In genomic region chr14:73753887-73754880, GRCh38 we compare ENCODE assay signal across 8 cellular contexts. TPM values are rescaled to one million over a fixed set of nuclear protein-coding genes. Genes with fewer than 3 reads are reported as not detected.
A peak's percentile ranks its signal among the peaks of the same experiment; 100 is the strongest.
DNase-seq lines count a peak whose midpoint lies in the region; ATAC-seq and TF ChIP-seq lines count a peak whose summit lies in the region.

No MANE protein-coding gene starts in this region.

- peak overlapping the region; percentile 49 for H3K9ac ChIP-seq in SK-N-MC (ENCODE audit: insufficient read length)
- peak overlapping the region; percentile 78 for H3K9ac ChIP-seq in muscle layer of colon (ENCODE audit: low read length)

- WGBS in aorta, 2 donors = 16 to 20% methylated on average over 15 of the region's 15 CpGs

- peaks cover 93% of the 10 kb centered on the region for H3K4me1 ChIP-seq in muscle layer of colon (ENCODE audit: insufficient read depth, low read length)
- H3K4me1 ChIP-seq in aorta (ENCODE audit: control insufficient read depth in 1 of 2, insufficient read depth in 2 of 2, low read length in 2 of 2) = peaks cover 0 to 15% of the 10 kb centered on the region in 2 donors

- TF ChIP-seq CTCF in dorsolateral prefrontal cortex (IDR thresholded peaks at IDR 0.05 in 54 of 56, conservative IDR thresholded peaks at IDR 0.05 in 2 of 56; ENCODE audit: low read depth in 1 of 56, partially characterized antibody in 56 of 56) = peak in 2 of 56 donors; percentile 18 to 25

- H3K4me3 ChIP-seq in SK-N-MC (peak overlapping the region; percentile 56; the same call in 1 of the 2 replicates), dorsolateral prefrontal cortex (peak overlapping the region in 54 of 59 donors; percentile 1 to 53 (median 30)), muscle layer of colon (ENCODE audit: low read depth in 1 of 2, low read length in 2 of 2) (peak overlapping the region; percentile 15 to 67), aorta (ENCODE audit: low read length in 2 of 2) (no peak overlapping the region)

- H3K9me3 ChIP-seq in SK-N-MC (ENCODE audit: low read depth, low read length) (no peaks in the 10 kb centered on the region), muscle layer of colon (ENCODE audit: low read length) (no peaks in the 10 kb centered on the region), aorta (ENCODE audit: control insufficient read depth, low read length) (no peaks in the 10 kb centered on the region)

- intact Hi-C loops in dorsolateral prefrontal cortex (cut with DNase I) = loop anchor here (2.0 to 5.0 kb wide), 3 partner anchors 25 to 73 kb away; no protein-coding TSS in a partner anchor
- intact Hi-C loops in aorta (cut with DNase I) = loop anchor here (5.0 kb wide), 2 partner anchors 33 to 38 kb away; no protein-coding TSS in a partner anchor

- no peaks in the 10 kb centered on the region for H3K36me3 ChIP-seq in SK-N-MC (ENCODE audit: insufficient read depth, low read length)
- no peaks in the 10 kb centered on the region for H3K36me3 ChIP-seq in muscle layer of colon (ENCODE audit: insufficient read depth, low read length)
- no peaks in the 10 kb centered on the region for H3K36me3 ChIP-seq in aorta (ENCODE audit: control insufficient read depth in 1 of 2, insufficient read depth in 2 of 2, low read length in 1 of 2)

- DNase-seq in activated effector memory CD4-positive, alpha-beta T cell treated with anti-CD3 and anti-CD28 coated beads, Interleukin-2, amount 50 U/mL, for 16 hours = peak; percentile 80
- no peak for DNase-seq in activated effector memory CD4-positive, alpha-beta T cell treated with Interleukin-2 at 50 U/mL for 16 hours
- no peak for DNase-seq in SK-N-MC (ENCODE audit: low read depth, low spot score)
- peak in 7 of 10 donors; percentile 48 to 75 (median 66) for DNase-seq in dorsolateral prefrontal cortex
- DNase-seq in aorta = peak in 1 of 2 donors; percentile 79

- peak; percentile 41 for ATAC-seq in HG02943 (IDR thresholded peaks at IDR 0.05; ENCODE audit: low read depth, unreplicated experiment)
- no peak for ATAC-seq in aorta (ENCODE audit: low FRiP score)
- no peak for ATAC-seq in SK-N-SH treated with all-trans-retinoic acid at 6 μM for 48 hours

- H3K27me3 ChIP-seq in dorsolateral prefrontal cortex (no peaks in the 10 kb centered on the region), muscle layer of colon (ENCODE audit: control insufficient read depth in 1 of 2, insufficient read depth in 2 of 2, low read length in 2 of 2) (no peaks in the 10 kb centered on the region), aorta (ENCODE audit: control insufficient read depth in 1 of 2, insufficient read depth in 2 of 2, low read length in 1 of 2) (no peaks in the 10 kb centered on the region)

- H3K27ac ChIP-seq in SK-N-MC (peak overlapping the region; percentile 85), dorsolateral prefrontal cortex (peak overlapping the region; percentile 49 to 99 (median 91)), muscle layer of colon (ENCODE audit: low read depth, low read length) (peak overlapping the region; percentile 82), aorta (ENCODE audit: low read depth in 1 of 2, low read length in 2 of 2) (peak overlapping the region; percentile 39 to 99)

TF ChIP-seq in SK-N-SH treated with all-trans-retinoic acid at 6 μM for 48 hours, 23 proteins besides CTCF, POLR2A, EP300 and RAD21:
- TF ChIP-seq, protein P1, sequence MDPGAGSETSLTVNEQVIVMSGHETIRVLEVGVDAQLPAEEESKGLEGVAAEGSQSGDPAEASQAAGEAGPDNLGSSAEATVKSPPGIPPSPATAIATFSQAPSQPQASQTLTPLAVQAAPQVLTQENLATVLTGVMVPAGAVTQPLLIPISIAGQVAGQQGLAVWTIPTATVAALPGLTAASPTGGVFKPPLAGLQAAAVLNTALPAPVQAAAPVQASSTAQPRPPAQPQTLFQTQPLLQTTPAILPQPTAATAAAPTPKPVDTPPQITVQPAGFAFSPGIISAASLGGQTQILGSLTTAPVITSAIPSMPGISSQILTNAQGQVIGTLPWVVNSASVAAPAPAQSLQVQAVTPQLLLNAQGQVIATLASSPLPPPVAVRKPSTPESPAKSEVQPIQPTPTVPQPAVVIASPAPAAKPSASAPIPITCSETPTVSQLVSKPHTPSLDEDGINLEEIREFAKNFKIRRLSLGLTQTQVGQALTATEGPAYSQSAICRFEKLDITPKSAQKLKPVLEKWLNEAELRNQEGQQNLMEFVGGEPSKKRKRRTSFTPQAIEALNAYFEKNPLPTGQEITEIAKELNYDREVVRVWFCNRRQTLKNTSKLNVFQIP (CRISPR knock-in tag; IDR thresholded peaks at IDR 0.05; ENCODE audit: borderline replicate concordance, low read depth) = no peak
- TF ChIP-seq PATZ1 (CRISPR knock-in tag; IDR thresholded peaks at IDR 0.05; ENCODE audit: borderline replicate concordance) (no peak), TOX (CRISPR knock-in tag; IDR thresholded peaks at IDR 0.05; ENCODE audit: borderline replicate concordance) (no peak), ZNF70 (CRISPR knock-in tag; IDR thresholded peaks at IDR 0.05) (no peak), CREB5 (CRISPR knock-in tag; IDR thresholded peaks at IDR 0.05; ENCODE audit: low read depth) (no peak), TSHZ2 (CRISPR knock-in tag; IDR thresholded peaks at IDR 0.05) (no peak), ZFP3 (CRISPR knock-in tag; IDR thresholded peaks at IDR 0.05) (no peak), PPARA (CRISPR knock-in tag; IDR thresholded peaks at IDR 0.05; ENCODE audit: borderline replicate concordance) (no peak), ZNF8 (CRISPR knock-in tag; IDR thresholded peaks at IDR 0.05) (no peak)

RNA-seq across cellular contexts. Expression of gene PNMA1, which starts 40.0 kb away (rescaled TPM):
- 100 to 1,000 TPM in 119 of 120 experiments, 10 to 100 TPM in 1; 87.5 to 250 (median 176) TPM for total RNA-seq in dorsolateral prefrontal cortex
- total RNA-seq in aorta = 10 to 100 TPM; 36.7 to 45.5 TPM
- polyA plus RNA-seq in aorta = 10 to 100 TPM; 22.4 to 35.2 TPM

Comparison
In these comparisons a context has a peak if more than half of its experiments do, and no peak if none do; other contexts are left out.
1. DNase-seq: peak in activated effector memory CD4-positive, alpha-beta T cell treated with anti-CD3 and anti-CD28 coated beads, Interleukin-2, amount 50 U/mL, for 16 hours (single experiment) and dorsolateral prefrontal cortex (7 of 10); none in activated effector memory CD4-positive, alpha-beta T cell treated with Interleukin-2 at 50 U/mL for 16 hours (single experiment) and SK-N-MC (single experiment).
2. H3K4me3 ChIP-seq: peak in SK-N-MC (single experiment), dorsolateral prefrontal cortex (54 of 59) and muscle layer of colon (2 of 2); none in aorta (0 of 2).
3. Peak in every context shown above with its lines, with median percentiles within 50 percentile points of each other: H3K27ac ChIP-seq.